In genomic region chr7:38330861-38331709, GRCh38 we compare ENCODE assay signal across 1 cellular context.
TF ChIP-seq lines count a peak whose summit lies in the region.

No MANE protein-coding gene starts in this region.

TF ChIP-seq in K562, 482 proteins besides CTCF, POLR2A, EP300 and RAD21 (continued from another document):
- TF ChIP-seq PHF20 (IDR thresholded peaks at IDR 0.05; ENCODE audit: partially characterized antibody) (no peak), ZNF639 (CRISPR knock-in tag; conservative IDR thresholded peaks at IDR 0.05 in 1 of 2, IDR thresholded peaks at IDR 0.05 in 1 of 2) (no peak; a peak in 1 of 4 replicates), PPARD (CRISPR knock-in tag; IDR thresholded peaks at IDR 0.05) (no peak), NR2C1 (IDR thresholded peaks at IDR 0.05) (no peak), NR2C1 (tag; IDR thresholded peaks at IDR 0.05) (no peak), MTA3 (IDR thresholded peaks at IDR 0.05; ENCODE audit: borderline replicate concordance) (no peak), ATF3 (IDR thresholded peaks at IDR 0.05) (no peak), ATF3 (CRISPR knock-in tag; conservative IDR thresholded peaks at IDR 0.05) (no peak), ZNF518B (CRISPR knock-in tag; IDR thresholded peaks at IDR 0.05) (no peak), SMARCE1 (IDR thresholded peaks at IDR 0.05) (0 out of 2 replicates have a peak, but pooled peaks have one; percentile 27), RCOR1 (IDR thresholded peaks at IDR 0.05; ENCODE audit: borderline replicate concordance in 1 of 2, low read depth in 2 of 2, low read length in 2 of 2) (peak in 1 of 2 experiments; percentile 35; a peak in 1 of 4 replicates), SIRT6 (IDR thresholded peaks at IDR 0.05; ENCODE audit: low read depth, low read length) (no peak), ZNF589 (CRISPR knock-in tag; IDR thresholded peaks at IDR 0.05; ENCODE audit: low read depth) (no peak), HEY1 (CRISPR knock-in tag; IDR thresholded peaks at IDR 0.05; ENCODE audit: borderline replicate concordance) (no peak), ELF1 (tag; IDR thresholded peaks at IDR 0.05) (peak; percentile 53; the same call in 1 of the 2 replicates), TFAP4 (CRISPR knock-in tag; IDR thresholded peaks at IDR 0.05; ENCODE audit: borderline replicate concordance) (peak; percentile 26; the same call in 1 of the 2 replicates), TGIF2 (CRISPR knock-in tag; IDR thresholded peaks at IDR 0.05) (no peak), ZNF316 (IDR thresholded peaks at IDR 0.05) (no peak), ZBTB1 (CRISPR knock-in tag; IDR thresholded peaks at IDR 0.05; ENCODE audit: borderline replicate concordance, low read depth) (no peak), ZNF699 (CRISPR knock-in tag; IDR thresholded peaks at IDR 0.05; ENCODE audit: insufficient replicate concordance) (no peak), HOXB6 (CRISPR knock-in tag; IDR thresholded peaks at IDR 0.05; ENCODE audit: borderline replicate concordance) (no peak), HSF4 (CRISPR knock-in tag; IDR thresholded peaks at IDR 0.05; ENCODE audit: borderline replicate concordance) (no peak), ARID1B (IDR thresholded peaks at IDR 0.05) (0 out of 2 replicates have a peak, but pooled peaks have one; percentile 8), SMARCA4 (IDR thresholded peaks at IDR 0.05) (peak; percentile 73), ZFP36 (IDR thresholded peaks at IDR 0.05; ENCODE audit: low read depth, low read length, partially characterized antibody) (no peak), ZNF766 (CRISPR knock-in tag; conservative IDR thresholded peaks at IDR 0.05) (no peak), MEIS2 (IDR thresholded peaks at IDR 0.05; ENCODE audit: partially characterized antibody) (peak; percentile 51), USF2 (CRISPR knock-in tag; IDR thresholded peaks at IDR 0.05) (no peak), HDGF (IDR thresholded peaks at IDR 0.05) (0 out of 2 replicates have a peak, but pooled peaks have one; percentile 30), ETS2 (tag; IDR thresholded peaks at IDR 0.05; ENCODE audit: borderline replicate concordance, poor library complexity, severe bottlenecking) (no peak), CBX2 (IDR thresholded peaks at IDR 0.05; ENCODE audit: insufficient read depth, low read length, poor library complexity, severe bottlenecking) (no peak), NFIC (IDR thresholded peaks at IDR 0.05) (peak; percentile 40; the same call in 1 of the 2 replicates), ZBTB34 (CRISPR knock-in tag; IDR thresholded peaks at IDR 0.05) (no peak), ZNF263 (CRISPR knock-in tag; IDR thresholded peaks at IDR 0.05; ENCODE audit: borderline replicate concordance) (peak; percentile 73; the same call in 1 of the 2 replicates), ZNF217 (CRISPR knock-in tag; IDR thresholded peaks at IDR 0.05) (no peak), PKNOX1 (IDR thresholded peaks at IDR 0.05) (0 out of 2 replicates have a peak, but pooled peaks have one; percentile 16)
- TF ChIP-seq, protein P1, sequence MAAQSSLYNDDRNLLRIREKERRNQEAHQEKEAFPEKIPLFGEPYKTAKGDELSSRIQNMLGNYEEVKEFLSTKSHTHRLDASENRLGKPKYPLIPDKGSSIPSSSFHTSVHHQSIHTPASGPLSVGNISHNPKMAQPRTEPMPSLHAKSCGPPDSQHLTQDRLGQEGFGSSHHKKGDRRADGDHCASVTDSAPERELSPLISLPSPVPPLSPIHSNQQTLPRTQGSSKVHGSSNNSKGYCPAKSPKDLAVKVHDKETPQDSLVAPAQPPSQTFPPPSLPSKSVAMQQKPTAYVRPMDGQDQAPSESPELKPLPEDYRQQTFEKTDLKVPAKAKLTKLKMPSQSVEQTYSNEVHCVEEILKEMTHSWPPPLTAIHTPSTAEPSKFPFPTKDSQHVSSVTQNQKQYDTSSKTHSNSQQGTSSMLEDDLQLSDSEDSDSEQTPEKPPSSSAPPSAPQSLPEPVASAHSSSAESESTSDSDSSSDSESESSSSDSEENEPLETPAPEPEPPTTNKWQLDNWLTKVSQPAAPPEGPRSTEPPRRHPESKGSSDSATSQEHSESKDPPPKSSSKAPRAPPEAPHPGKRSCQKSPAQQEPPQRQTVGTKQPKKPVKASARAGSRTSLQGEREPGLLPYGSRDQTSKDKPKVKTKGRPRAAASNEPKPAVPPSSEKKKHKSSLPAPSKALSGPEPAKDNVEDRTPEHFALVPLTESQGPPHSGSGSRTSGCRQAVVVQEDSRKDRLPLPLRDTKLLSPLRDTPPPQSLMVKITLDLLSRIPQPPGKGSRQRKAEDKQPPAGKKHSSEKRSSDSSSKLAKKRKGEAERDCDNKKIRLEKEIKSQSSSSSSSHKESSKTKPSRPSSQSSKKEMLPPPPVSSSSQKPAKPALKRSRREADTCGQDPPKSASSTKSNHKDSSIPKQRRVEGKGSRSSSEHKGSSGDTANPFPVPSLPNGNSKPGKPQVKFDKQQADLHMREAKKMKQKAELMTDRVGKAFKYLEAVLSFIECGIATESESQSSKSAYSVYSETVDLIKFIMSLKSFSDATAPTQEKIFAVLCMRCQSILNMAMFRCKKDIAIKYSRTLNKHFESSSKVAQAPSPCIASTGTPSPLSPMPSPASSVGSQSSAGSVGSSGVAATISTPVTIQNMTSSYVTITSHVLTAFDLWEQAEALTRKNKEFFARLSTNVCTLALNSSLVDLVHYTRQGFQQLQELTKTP (IDR thresholded peaks at IDR 0.05; ENCODE audit: low read depth in 1 of 2, partially characterized antibody in 2 of 2) = peak in 1 of 2 experiments; percentile 80
- TF ChIP-seq, protein P2, sequence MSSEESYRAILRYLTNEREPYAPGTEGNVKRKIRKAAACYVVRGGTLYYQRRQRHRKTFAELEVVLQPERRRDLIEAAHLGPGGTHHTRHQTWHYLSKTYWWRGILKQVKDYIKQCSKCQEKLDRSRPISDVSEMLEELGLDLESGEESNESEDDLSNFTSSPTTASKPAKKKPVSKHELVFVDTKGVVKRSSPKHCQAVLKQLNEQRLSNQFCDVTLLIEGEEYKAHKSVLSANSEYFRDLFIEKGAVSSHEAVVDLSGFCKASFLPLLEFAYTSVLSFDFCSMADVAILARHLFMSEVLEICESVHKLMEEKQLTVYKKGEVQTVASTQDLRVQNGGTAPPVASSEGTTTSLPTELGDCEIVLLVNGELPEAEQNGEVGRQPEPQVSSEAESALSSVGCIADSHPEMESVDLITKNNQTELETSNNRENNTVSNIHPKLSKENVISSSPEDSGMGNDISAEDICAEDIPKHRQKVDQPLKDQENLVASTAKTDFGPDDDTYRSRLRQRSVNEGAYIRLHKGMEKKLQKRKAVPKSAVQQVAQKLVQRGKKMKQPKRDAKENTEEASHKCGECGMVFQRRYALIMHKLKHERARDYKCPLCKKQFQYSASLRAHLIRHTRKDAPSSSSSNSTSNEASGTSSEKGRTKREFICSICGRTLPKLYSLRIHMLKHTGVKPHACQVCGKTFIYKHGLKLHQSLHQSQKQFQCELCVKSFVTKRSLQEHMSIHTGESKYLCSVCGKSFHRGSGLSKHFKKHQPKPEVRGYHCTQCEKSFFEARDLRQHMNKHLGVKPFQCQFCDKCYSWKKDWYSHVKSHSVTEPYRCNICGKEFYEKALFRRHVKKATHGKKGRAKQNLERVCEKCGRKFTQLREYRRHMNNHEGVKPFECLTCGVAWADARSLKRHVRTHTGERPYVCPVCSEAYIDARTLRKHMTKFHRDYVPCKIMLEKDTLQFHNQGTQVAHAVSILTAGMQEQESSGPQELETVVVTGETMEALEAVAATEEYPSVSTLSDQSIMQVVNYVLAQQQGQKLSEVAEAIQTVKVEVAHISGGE (CRISPR knock-in tag; IDR thresholded peaks at IDR 0.05) = 0 out of 6 replicates have a peak, but pooled peaks of 1 of the 3 experiments have one; percentile 30
